In the genomic region with DNA sequence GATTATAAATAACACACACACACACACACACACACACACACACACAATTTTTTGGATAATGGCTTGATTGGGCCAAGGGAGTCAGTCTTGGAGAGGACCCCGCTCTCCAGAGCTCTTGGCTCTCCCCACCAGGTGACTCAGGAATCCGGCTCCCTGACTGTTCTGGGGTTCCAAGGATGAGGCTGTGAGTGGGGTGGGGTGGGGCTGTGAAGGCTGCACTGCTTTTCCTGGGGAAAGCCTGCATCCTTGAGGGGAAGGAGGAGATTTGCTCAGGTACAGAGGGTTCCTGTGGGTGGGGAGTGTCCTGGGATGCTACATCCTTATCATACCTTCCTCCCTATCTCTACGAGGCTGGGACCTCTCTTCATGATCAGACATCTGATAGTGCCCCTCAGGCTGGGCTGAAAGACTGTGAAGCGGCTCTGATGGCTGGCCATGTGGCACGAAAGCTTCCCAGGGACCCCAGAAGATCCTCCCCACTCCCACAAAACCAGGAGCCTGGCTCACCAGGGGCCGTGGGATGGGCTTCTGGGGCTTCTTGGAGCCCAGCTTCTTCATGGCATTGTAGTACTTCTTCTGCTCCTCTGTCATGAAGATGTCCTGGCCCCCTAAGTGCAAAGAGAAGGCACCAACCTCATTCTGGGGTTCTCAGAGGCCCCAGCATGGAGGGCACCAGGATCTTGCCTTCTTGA, we compare ENCODE assay signal across 27 cellular contexts. TPM values are rescaled to one million over a fixed set of nuclear protein-coding genes. Genes with fewer than 3 reads are reported as not detected.
DNase-seq lines count a peak whose midpoint lies in the region; TF ChIP-seq lines count a peak whose summit lies in the region.
"Had no signal": no experiment of that assay in that cellular context is flagged by ENCODE, and none has a peak within 500 bp of the region (broad histone marks: within the 10 kb centered on the region; RNA-seq: fewer than 3 reads in every experiment).

No MANE protein-coding gene starts in this region.

- H3K27ac Mint-ChIP-seq in activated CD4-positive, alpha-beta memory T cell treated with anti-CD3 and anti-CD28 coated beads, Interleukin-2, amount 10 ng/mL, durations not matched to agents 7 days and 5 days: no peak overlapping the region
- no peak overlapping the region for H3K27ac Mint-ChIP-seq in activated CD4-positive, alpha-beta memory T cell treated with anti-CD3 and anti-CD28 coated beads for 36 hours
- H3K27ac Mint-ChIP-seq in osteocyte (ENCODE audit: unreplicated experiment): no peak overlapping the region
- H3K27ac Mint-ChIP-seq: CD14-positive monocyte; CD8-positive, alpha-beta memory T cell had no signal

- no peak for TF ChIP-seq CTCF in osteocyte (IDR thresholded peaks at IDR 0.05)

- POLR2A ChIA-PET in activated CD4-positive, alpha-beta memory T cell treated with anti-CD3 and anti-CD28 coated beads, Interleukin-2, amount 10 ng/mL, durations not matched to agents 7 days and 5 days (lab: Charles Lee): no interaction called here
- POLR2A ChIA-PET in activated CD4-positive, alpha-beta memory T cell treated with anti-CD3 and anti-CD28 coated beads for 36 hours (lab: Charles Lee): no interaction called here

- peak; percentile 8 for DNase-seq in activated CD4-positive, alpha-beta memory T cell treated with anti-CD3 and anti-CD28 coated beads, Interleukin-2, amount 10 ng/mL, durations not matched to agents 7 days and 5 days
- DNase-seq in activated CD4-positive, alpha-beta memory T cell treated with anti-CD3 and anti-CD28 coated beads for 36 hours: no peak
- DNase-seq in ecto neural progenitor cell (ENCODE audit: low spot score) (peak; percentile 12), osteocyte (ENCODE audit: extremely low spot score, unreplicated experiment) (peak; percentile 64), ureter (ENCODE audit: low spot score) (peak; percentile 26), NCI-H82 (lab: John Stamatoyannopoulos, UW) (no peak), SW480 (ENCODE audit: low spot score) (no peak)
- DNase-seq: 8988T, ACHN, BE2C, DMS 273 treated with DMSO at 0.1 percent for 48 hours, DMS79, EL, GDM1, GM23248, H7, Karpas-422, NCI-H1092, NCI-H1436, NCI-H187, NCI-H2171 treated with DMSO at 0.1 percent for 48 hours, NCI-H345, NCI-H510A treated with DMSO at 0.1 percent for 48 hours, NCI-H748 treated with DMSO at 0.1 percent for 48 hours, PC-3 had no signal

- intact Hi-C loops in activated CD4-positive, alpha-beta memory T cell treated with anti-CD3 and anti-CD28 coated beads for 36 hours (cut with micrococcal nuclease): no loop called here

- H3K9me3 Mint-ChIP-seq in activated CD4-positive, alpha-beta memory T cell treated with anti-CD3 and anti-CD28 coated beads, Interleukin-2, amount 10 ng/mL, durations not matched to agents 7 days and 5 days: no peaks in the 10 kb centered on the region
- H3K9me3 Mint-ChIP-seq in activated CD4-positive, alpha-beta memory T cell treated with anti-CD3 and anti-CD28 coated beads for 36 hours: peaks cover 5% of the 10 kb centered on the region
- H3K9me3 Mint-ChIP-seq in osteocyte (ENCODE audit: unreplicated experiment): peaks cover 8% of the 10 kb centered on the region

- H3K27me3 Mint-ChIP-seq in activated CD4-positive, alpha-beta memory T cell treated with anti-CD3 and anti-CD28 coated beads, Interleukin-2, amount 10 ng/mL, durations not matched to agents 7 days and 5 days: peaks cover 5% of the 10 kb centered on the region
- H3K27me3 Mint-ChIP-seq in activated CD4-positive, alpha-beta memory T cell treated with anti-CD3 and anti-CD28 coated beads for 36 hours: no peaks in the 10 kb centered on the region
- H3K27me3 Mint-ChIP-seq in osteocyte (ENCODE audit: unreplicated experiment): peaks cover 4% of the 10 kb centered on the region

- CTCF ChIA-PET in activated CD4-positive, alpha-beta memory T cell treated with anti-CD3 and anti-CD28 coated beads, Interleukin-2, amount 10 ng/mL, durations not matched to agents 7 days and 5 days (lab: Charles Lee): no interaction called here
- CTCF ChIA-PET in activated CD4-positive, alpha-beta memory T cell treated with anti-CD3 and anti-CD28 coated beads for 36 hours (lab: Charles Lee): no interaction called here

- H3K4me1 Mint-ChIP-seq in activated CD4-positive, alpha-beta memory T cell treated with anti-CD3 and anti-CD28 coated beads, Interleukin-2, amount 10 ng/mL, durations not matched to agents 7 days and 5 days: no peaks in the 10 kb centered on the region
- H3K4me1 Mint-ChIP-seq in activated CD4-positive, alpha-beta memory T cell treated with anti-CD3 and anti-CD28 coated beads for 36 hours (ENCODE audit: low read depth): no peaks in the 10 kb centered on the region
- H3K4me1 Mint-ChIP-seq in osteocyte (ENCODE audit: unreplicated experiment): no peaks in the 10 kb centered on the region
- H3K4me1 Mint-ChIP-seq: CD14-positive monocyte; CD8-positive, alpha-beta memory T cell had no signal

- no peaks in the 10 kb centered on the region for H3K36me3 Mint-ChIP-seq in activated CD4-positive, alpha-beta memory T cell treated with anti-CD3 and anti-CD28 coated beads, Interleukin-2, amount 10 ng/mL, durations not matched to agents 7 days and 5 days (ENCODE audit: low read depth)
- H3K36me3 Mint-ChIP-seq in activated CD4-positive, alpha-beta memory T cell treated with anti-CD3 and anti-CD28 coated beads for 36 hours: no peaks in the 10 kb centered on the region
- no peaks in the 10 kb centered on the region for H3K36me3 Mint-ChIP-seq in osteocyte (ENCODE audit: unreplicated experiment)
- H3K36me3 Mint-ChIP-seq: CD14-positive monocyte; CD8-positive, alpha-beta memory T cell had no signal

- H3K4me3 Mint-ChIP-seq in activated CD4-positive, alpha-beta memory T cell treated with anti-CD3 and anti-CD28 coated beads, Interleukin-2, amount 10 ng/mL, durations not matched to agents 7 days and 5 days: no peak overlapping the region
- no peak overlapping the region for H3K4me3 Mint-ChIP-seq in activated CD4-positive, alpha-beta memory T cell treated with anti-CD3 and anti-CD28 coated beads for 36 hours
- no peak overlapping the region for H3K4me3 Mint-ChIP-seq in osteocyte (ENCODE audit: unreplicated experiment)
- H3K4me3 Mint-ChIP-seq: CD14-positive monocyte; CD8-positive, alpha-beta memory T cell had no signal

RNA-seq across cellular contexts. Expression of gene EXOG, which starts 59.2 kb away (rescaled TPM):
- 10 to 100 TPM; 17.8 to 19.0 TPM for total RNA-seq in activated CD4-positive, alpha-beta memory T cell treated with anti-CD3 and anti-CD28 coated beads, Interleukin-2, amount 10 ng/mL, durations not matched to agents 7 days and 5 days
- total RNA-seq in activated CD4-positive, alpha-beta memory T cell treated with anti-CD3 and anti-CD28 coated beads for 36 hours: 10 to 100 TPM; 11.7 to 13.0 TPM
- total RNA-seq in osteocyte (17.9 and 18.4 TPM in 2 replicates), ureter (26.1 TPM)

Comparison
In these comparisons a context has a peak if more than half of its experiments do, and no peak if none do; other contexts are left out.
1. DNase-seq: peak in activated CD4-positive, alpha-beta memory T cell treated with anti-CD3 and anti-CD28 coated beads, Interleukin-2, amount 10 ng/mL, durations not matched to agents 7 days and 5 days (single experiment), ecto neural progenitor cell (single experiment), osteocyte (single experiment) and ureter (single experiment); none in activated CD4-positive, alpha-beta memory T cell treated with anti-CD3 and anti-CD28 coated beads for 36 hours (single experiment), NCI-H82 (single experiment) and SW480 (single experiment).